26 cellular contexts compared by ENCODE assay signal in genomic region chr4:33924801-33925200, GRCh38.
A peak's percentile ranks its signal among the peaks of the same experiment; 100 is the strongest.
DNase-seq lines count a peak whose midpoint lies in the region; ATAC-seq and TF ChIP-seq lines count a peak whose summit lies in the region.
"Had no signal": no experiment of that assay in that cellular context is flagged by ENCODE, and none has a peak within 500 bp of the region (broad histone marks: within the 10 kb centered on the region; RNA-seq: fewer than 3 reads in every experiment).

No MANE protein-coding gene starts in this region.

- no peak overlapping the region for H3K27ac Mint-ChIP-seq in type B pancreatic cell
- H3K27ac Mint-ChIP-seq: activated CD4-positive, alpha-beta T cell treated with anti-CD3 and anti-CD28 coated beads, Interleukin-2, amount 10 ng/mL, durations not matched to agents 7 days and 5 days; activated CD8-positive, alpha-beta memory T cell treated with anti-CD3 and anti-CD28 coated beads, Interleukin-2, amount 10 ng/mL, durations not matched to agents 7 days and 5 days; CD14-positive monocyte; immature natural killer cell; memory B cell; stimulated activated naive CD8-positive, alpha-beta T cell treated with anti-CD3 and anti-CD28 coated beads, Interleukin-15, amount 100 ng/mL, for 72 hours; WTC11 had no signal

- H3K4me3 Mint-ChIP-seq in type B pancreatic cell, result peak overlapping the region; percentile 4
- H3K4me3 Mint-ChIP-seq: activated CD4-positive, alpha-beta T cell treated with anti-CD3 and anti-CD28 coated beads, Interleukin-2, amount 10 ng/mL, durations not matched to agents 7 days and 5 days; activated CD8-positive, alpha-beta memory T cell treated with anti-CD3 and anti-CD28 coated beads, Interleukin-2, amount 10 ng/mL, durations not matched to agents 7 days and 5 days; CD14-positive monocyte; immature natural killer cell; memory B cell; stimulated activated naive CD8-positive, alpha-beta T cell treated with anti-CD3 and anti-CD28 coated beads, Interleukin-15, amount 100 ng/mL, for 72 hours; WTC11 had no signal

- ATAC-seq in SK-N-SH treated with all-trans-retinoic acid at 6 μM for 48 hours, result no peak
- ATAC-seq in HG02840 (IDR thresholded peaks at IDR 0.05; ENCODE audit: low FRiP score, unreplicated experiment), result no peak
- no peak for ATAC-seq in HG03432 (IDR thresholded peaks at IDR 0.05; ENCODE audit: unreplicated experiment)
- ATAC-seq: activated CD8-positive, alpha-beta memory T cell treated with anti-CD3 and anti-CD28 coated beads, Interleukin-2, amount 10 ng/mL, durations not matched to agents 7 days and 5 days; left lobe of liver; stimulated activated naive CD8-positive, alpha-beta T cell treated with anti-CD3 and anti-CD28 coated beads, Interleukin-15, amount 100 ng/mL, for 72 hours had no signal

- TF ChIP-seq CTCF in type B pancreatic cell (conservative IDR thresholded peaks at IDR 0.05), result no peak

- H3K36me3 Mint-ChIP-seq in type B pancreatic cell, result no peaks in the 10 kb centered on the region
- H3K36me3 Mint-ChIP-seq: activated CD8-positive, alpha-beta memory T cell treated with anti-CD3 and anti-CD28 coated beads, Interleukin-2, amount 10 ng/mL, durations not matched to agents 7 days and 5 days; CD14-positive monocyte; immature natural killer cell; memory B cell had no signal

- H3K4me1 Mint-ChIP-seq in type B pancreatic cell (ENCODE audit: unreplicated experiment), result peaks cover 9% of the 10 kb centered on the region
- H3K4me1 Mint-ChIP-seq: activated CD4-positive, alpha-beta T cell treated with anti-CD3 and anti-CD28 coated beads, Interleukin-2, amount 10 ng/mL, durations not matched to agents 7 days and 5 days; activated CD8-positive, alpha-beta memory T cell treated with anti-CD3 and anti-CD28 coated beads, Interleukin-2, amount 10 ng/mL, durations not matched to agents 7 days and 5 days; CD14-positive monocyte; immature natural killer cell; memory B cell; stimulated activated naive CD8-positive, alpha-beta T cell treated with anti-CD3 and anti-CD28 coated beads, Interleukin-15, amount 100 ng/mL, for 72 hours had no signal

- H3K27me3 Mint-ChIP-seq in type B pancreatic cell, result no peaks in the 10 kb centered on the region
- H3K27me3 Mint-ChIP-seq: activated CD4-positive, alpha-beta T cell treated with anti-CD3 and anti-CD28 coated beads, Interleukin-2, amount 10 ng/mL, durations not matched to agents 7 days and 5 days; activated CD8-positive, alpha-beta memory T cell treated with anti-CD3 and anti-CD28 coated beads, Interleukin-2, amount 10 ng/mL, durations not matched to agents 7 days and 5 days; memory B cell; stimulated activated naive CD8-positive, alpha-beta T cell treated with anti-CD3 and anti-CD28 coated beads, Interleukin-15, amount 100 ng/mL, for 72 hours had no signal

- H3K9me3 Mint-ChIP-seq in type B pancreatic cell, result no peaks in the 10 kb centered on the region
- H3K9me3 Mint-ChIP-seq: activated CD4-positive, alpha-beta T cell treated with anti-CD3 and anti-CD28 coated beads, Interleukin-2, amount 10 ng/mL, durations not matched to agents 7 days and 5 days had no signal

- DNase-seq in GM03348 (ENCODE audit: low spot score) (peak; percentile 4), glomerular visceral epithelial cell (ENCODE audit: extremely low spot score) (peak; percentile 3), type B pancreatic cell (ENCODE audit: extremely low spot score, unreplicated experiment) (no peak), ecto neural progenitor cell (ENCODE audit: low spot score) (no peak)
- DNase-seq: activated CD4-positive, alpha-beta T cell treated with anti-CD3 and anti-CD28 coated beads, Interleukin-2, amount 10 ng/mL, durations not matched to agents 7 days and 5 days; activated CD8-positive, alpha-beta memory T cell treated with anti-CD3 and anti-CD28 coated beads, Interleukin-2, amount 10 ng/mL, durations not matched to agents 7 days and 5 days; activated T-cell treated with anti-CD3 and anti-CD28 coated beads, Interleukin-2, amount 50 U/mL, for 48 hours; DMS79; effector memory CD4-positive, alpha-beta T cell; foreskin melanocyte; GOT3; hypothalamus; immature natural killer cell; Kasumi-1; NCI-H1092 treated with DMSO at 0.1 percent for 48 hours; NCI-H1930; NCI-H524; SIG-M5; stimulated activated naive CD8-positive, alpha-beta T cell treated with anti-CD3 and anti-CD28 coated beads, Interleukin-15, amount 100 ng/mL, for 72 hours had no signal

TF ChIP-seq in SK-N-SH treated with all-trans-retinoic acid at 6 μM for 48 hours, 23 proteins besides CTCF, POLR2A, EP300 and RAD21:
- TF ChIP-seq ZFP3 (CRISPR knock-in tag; IDR thresholded peaks at IDR 0.05) (no peak), TOX (CRISPR knock-in tag; IDR thresholded peaks at IDR 0.05; ENCODE audit: borderline replicate concordance) (no peak), CREB5 (CRISPR knock-in tag; IDR thresholded peaks at IDR 0.05; ENCODE audit: low read depth) (peak; percentile 62), ISL1 (CRISPR knock-in tag; IDR thresholded peaks at IDR 0.05) (peak; percentile 90), PATZ1 (CRISPR knock-in tag; IDR thresholded peaks at IDR 0.05; ENCODE audit: borderline replicate concordance) (peak; percentile 57; the same call in 1 of the 2 replicates)

Comparison
In these comparisons a context has a peak if more than half of its experiments do, and no peak if none do; other contexts are left out.
1. DNase-seq: peak in GM03348 (single experiment) and glomerular visceral epithelial cell (single experiment); none in type B pancreatic cell (single experiment) and ecto neural progenitor cell (single experiment).